9 cellular contexts compared by ENCODE assay signal in genomic region chr18:33839452-33840225, GRCh38.
DNase-seq lines count a peak whose midpoint lies in the region; ATAC-seq and TF ChIP-seq lines count a peak whose summit lies in the region.
"Had no signal": no experiment of that assay in that cellular context is flagged by ENCODE, and none has a peak within 500 bp of the region (broad histone marks: within the 10 kb centered on the region; RNA-seq: fewer than 3 reads in every experiment).

No MANE protein-coding gene starts in this region.

- H3K27ac ChIP-seq in liver (ENCODE audit: low read depth in 1 of 2, low read length in 2 of 2) (no peak overlapping the region), ovary (no peak overlapping the region)

- peak overlapping the region in 1 of 2 donors; percentile 4 for H3K9ac ChIP-seq in liver (ENCODE audit: low read depth in 1 of 2, low read length in 2 of 2)

- no peak overlapping the region for H3K27ac Mint-ChIP-seq in MCF 10A (ENCODE audit: low read depth, unreplicated experiment)
- H3K27ac Mint-ChIP-seq: B cell had no signal

- H3K4me3 ChIP-seq in liver (ENCODE audit: low read depth in 1 of 3, low read length in 3 of 3) (peak overlapping the region; percentile 43 to 68 (median 57)), ovary (no peak overlapping the region)

- TF ChIP-seq EP300 in ovary (IDR thresholded peaks at IDR 0.05) = no peak

- H3K36me3 Mint-ChIP-seq in MCF 10A (ENCODE audit: insufficient read depth, unreplicated experiment) = no peaks in the 10 kb centered on the region

- H3K27me3 ChIP-seq in liver (ENCODE audit: control insufficient read depth in 4 of 4, insufficient read depth in 4 of 4, low read length in 3 of 4) (no peaks in the 10 kb centered on the region), ovary (no peaks in the 10 kb centered on the region)

- CTCF ChIA-PET in MCF 10A (lab: Yijun Ruan, JAX) = interaction anchor here (0.6 to 1.8 kb wide), 15 partner anchors 9 to 1072 kb away, joined by 3 to 10 read pairs (median 4); no protein-coding TSS in a partner anchor

- no peaks in the 10 kb centered on the region for H3K4me1 Mint-ChIP-seq in MCF 10A (ENCODE audit: insufficient read depth, unreplicated experiment)
- H3K4me1 Mint-ChIP-seq: B cell had no signal

- POLR2A ChIA-PET in MCF 10A (lab: Yijun Ruan, JAX) = no interaction called here

- H3K27me3 Mint-ChIP-seq in MCF 10A (ENCODE audit: insufficient read depth, unreplicated experiment) = no peaks in the 10 kb centered on the region
- H3K27me3 Mint-ChIP-seq: B cell had no signal

- no peaks in the 10 kb centered on the region for H3K36me3 ChIP-seq in liver (ENCODE audit: control insufficient read depth in 4 of 4, insufficient read depth in 3 of 4, low read depth in 1 of 4, low read length in 3 of 4)
- no peaks in the 10 kb centered on the region for H3K36me3 ChIP-seq in ovary

- DNase-seq in NCI-H1092 (lab: John Stamatoyannopoulos, UW) (peak; percentile 83), NCI-H1092 treated with DMSO at 0.1 percent for 48 hours (lab: John Stamatoyannopoulos, UW) (no peak), NCI-H345 (lab: John Stamatoyannopoulos, UW) (peak; percentile 52), MCF 10A (ENCODE audit: unreplicated experiment) (peak; percentile 75), activated T-cell treated with anti-CD3 and anti-CD28 coated beads for 4 hours (no peak), ovary (no peak)

- peak; percentile 70 for ATAC-seq in HG03066 (IDR thresholded peaks at IDR 0.05; ENCODE audit: low read depth, unreplicated experiment)

- 6% methylated on average over 6 of the region's 6 CpGs for WGBS in liver
- WGBS in ovary, 3 donors = 7 to 11% (median 7%) methylated on average over 6 of the region's 6 CpGs

- peaks cover 0 to 9% (median 5%) of the 10 kb centered on the region in 4 donors for H3K4me1 ChIP-seq in liver (ENCODE audit: control insufficient read depth in 4 of 4, insufficient read depth in 4 of 4, low read length in 3 of 4)
- no peaks in the 10 kb centered on the region for H3K4me1 ChIP-seq in ovary (ENCODE audit: insufficient read depth)

- H3K9me3 ChIP-seq in liver (ENCODE audit: control insufficient read depth in 4 of 4, low read length in 3 of 4) (no peaks in the 10 kb centered on the region), ovary (no peaks in the 10 kb centered on the region)

- peak; percentile 55 for TF ChIP-seq CTCF in MCF 10A (IDR thresholded peaks at IDR 0.05; ENCODE audit: unreplicated experiment)
- peak; percentile 75 for TF ChIP-seq CTCF in liver (IDR thresholded peaks at IDR 0.05; ENCODE audit: low read depth, low read length, missing input control)
- TF ChIP-seq CTCF in ovary (IDR thresholded peaks at IDR 0.05) = no peak

- H3K4me3 Mint-ChIP-seq in MCF 10A (ENCODE audit: unreplicated experiment) = no peak overlapping the region
- H3K4me3 Mint-ChIP-seq: B cell had no signal

- BruUV-seq in MCF 10A (replicated peaks; lab: Mats Ljungman, UMichigan) = no TSS peak

- intact Hi-C loops in MCF 10A (cut with micrococcal nuclease) (no loop called here), ovary (cut with DNase I) (no loop called here)

- TF ChIP-seq RAD21 in liver (IDR thresholded peaks at IDR 0.05) = peak; percentile 89 to 91

- H3K9me3 Mint-ChIP-seq in MCF 10A (ENCODE audit: unreplicated experiment) = peaks cover 21% of the 10 kb centered on the region

- no peak for TF ChIP-seq POLR2A in ovary (IDR thresholded peaks at IDR 0.05)

TF ChIP-seq in liver, 16 proteins besides CTCF, POLR2A, EP300 and RAD21:
- TF ChIP-seq FOXA2 (IDR thresholded peaks at IDR 0.05) (no peak), TAF1 (conservative IDR thresholded peaks at IDR 0.05) (no peak), JUND (IDR thresholded peaks at IDR 0.05) (no peak), REST (IDR thresholded peaks at IDR 0.05) (no peak), EGR1 (IDR thresholded peaks at IDR 0.05; ENCODE audit: low read depth in 2 of 2) (no peak), HNF4G (IDR thresholded peaks at IDR 0.05) (no peak), YY1 (IDR thresholded peaks at IDR 0.05) (no peak), HNF4A (conservative IDR thresholded peaks at IDR 0.05) (peak in 1 of 2 donors; percentile 20), RXRA (IDR thresholded peaks at IDR 0.05) (peak; percentile 0 to 11), NR2F2 (IDR thresholded peaks at IDR 0.05) (no peak)

Comparison
In these comparisons a context has a peak if more than half of its experiments do, and no peak if none do; other contexts are left out.
1. DNase-seq: peak in NCI-H1092 (single experiment), NCI-H345 (single experiment) and MCF 10A (single experiment); none in NCI-H1092 treated with DMSO at 0.1 percent for 48 hours (single experiment), activated T-cell treated with anti-CD3 and anti-CD28 coated beads for 4 hours (single experiment) and ovary (0 of 5).
2. CTCF ChIP-seq: peak in MCF 10A (single experiment) and liver (single experiment); none in ovary (0 of 3).